18 cellular contexts compared by ENCODE assay signal in the genomic region with DNA sequence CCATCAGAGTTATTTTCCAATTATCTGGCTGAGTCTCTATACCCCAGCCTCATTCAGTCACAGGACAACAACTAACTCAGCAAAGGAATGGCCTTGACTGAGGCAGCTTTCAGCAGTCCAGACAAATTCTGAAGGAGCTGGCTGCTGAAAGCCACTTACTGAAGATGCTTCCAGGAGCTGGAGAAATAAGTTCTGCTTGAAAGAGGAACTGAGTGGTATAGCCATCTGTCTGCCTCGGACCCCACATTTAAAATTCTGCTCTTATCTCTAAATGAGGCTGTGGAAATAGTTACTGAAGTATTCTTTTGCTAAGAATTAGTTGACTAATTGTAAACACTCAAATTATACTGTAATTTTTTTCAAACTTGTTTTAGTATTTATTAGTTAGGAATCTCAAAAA.
"Had no signal": no experiment of that assay in that cellular context is flagged by ENCODE, and none has a peak within 500 bp of the region (broad histone marks: within the 10 kb centered on the region; RNA-seq: fewer than 3 reads in every experiment).

No MANE protein-coding gene starts in this region.

- H3K36me3 ChIP-seq: heart left ventricle, pancreas had no signal

- H3K4me3 ChIP-seq: coronary artery, dorsolateral prefrontal cortex, heart left ventricle, mucosa of descending colon, pancreas had no signal

- H3K27ac ChIP-seq: coronary artery, dorsolateral prefrontal cortex, heart left ventricle, pancreas had no signal

- H3K27me3 ChIP-seq: dorsolateral prefrontal cortex, heart left ventricle, pancreas had no signal

- ATAC-seq: heart left ventricle; mucosa of descending colon; naive thymus-derived CD8-positive, alpha-beta T cell; pancreas; right cardiac atrium had no signal

- H3K9me3 ChIP-seq: heart left ventricle, mucosa of descending colon, pancreas had no signal

- FAIRE-seq: islet of Langerhans, pancreas, small intestine had no signal

- DNase-seq: dorsolateral prefrontal cortex; effector CD8-positive, alpha-beta T cell; foreskin melanocyte; heart left ventricle; hypothalamus; kidney glomerular epithelial cell; mucosa of descending colon; naive thymus-derived CD8-positive, alpha-beta T cell; occipital lobe; pancreas; right cardiac atrium; small intestine; stimulated activated CD4-positive, alpha-beta T cell treated with anti-CD3 and anti-CD28 coated beads, Interleukin-12 subunit alpha, Interleukin-12 subunit beta, amount 100 ng/mL, for 4 hours; stimulated activated CD4-positive, alpha-beta T cell treated with anti-CD3 and anti-CD28 coated beads, Interleukin-2, amount 100 ng/mL, for 48 hours; stimulated activated naive CD4-positive, alpha-beta T cell treated with Interleukin-2 at 50 U/mL for 16 hours; trophoblast cell had no signal
